Comparison of ENCODE assay signal across 21 cellular contexts in the genomic region with DNA sequence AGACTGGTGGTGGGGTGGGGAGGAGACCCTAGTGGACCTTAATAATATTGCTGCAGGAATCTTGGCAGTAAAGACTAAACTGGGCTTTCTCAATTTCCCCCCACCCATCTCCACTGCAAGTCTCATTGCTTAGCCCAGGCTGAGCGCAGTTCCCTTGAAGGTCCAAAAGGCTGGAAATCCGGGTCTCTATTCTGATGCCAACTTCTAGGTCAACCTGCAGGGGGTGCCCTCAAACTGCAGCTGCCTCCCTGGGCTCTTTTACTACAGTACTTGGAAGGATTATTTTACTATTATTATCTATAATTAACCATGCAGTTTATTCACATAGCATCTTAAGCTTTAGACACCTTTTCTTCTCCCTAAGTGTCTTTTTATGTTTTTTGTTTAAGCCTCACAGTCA.
A peak's percentile ranks its signal among the peaks of the same experiment; 100 is the strongest.
DNase-seq lines count a peak whose midpoint lies in the region; TF ChIP-seq lines count a peak whose summit lies in the region.
"Had no signal": no experiment of that assay in that cellular context is flagged by ENCODE, and none has a peak within 500 bp of the region (broad histone marks: within the 10 kb centered on the region; RNA-seq: fewer than 3 reads in every experiment).

No MANE protein-coding gene starts in this region.

- H3K4me2 ChIP-seq in OCI-LY1 (ENCODE audit: low read length) = no peak overlapping the region

- no peaks in the 10 kb centered on the region for H3K4me1 ChIP-seq in breast epithelium
- H3K4me1 ChIP-seq in OCI-LY1 (ENCODE audit: insufficient read depth, low read length, severe bottlenecking) = no peaks in the 10 kb centered on the region
- H3K4me1 ChIP-seq: esophagus muscularis mucosa, lower lobe of right lung, SJCRH30, upper lobe of right lung had no signal

- H3K9ac ChIP-seq in OCI-LY1 (ENCODE audit: low read length) = no peak overlapping the region

- BruUV-seq in MCF 10A (replicated peaks; lab: Mats Ljungman, UMichigan) = no TSS peak

- POLR2A ChIA-PET in MCF 10A (lab: Yijun Ruan, JAX) = no interaction called here

- H3K9me3 Mint-ChIP-seq in MCF 10A (ENCODE audit: unreplicated experiment) (no peaks in the 10 kb centered on the region), type B pancreatic cell (no peaks in the 10 kb centered on the region)
- H3K9me3 Mint-ChIP-seq in activated naive CD8-positive, alpha-beta T cell treated with anti-CD3 and anti-CD28 coated beads for 36 hours = no peaks in the 10 kb centered on the region
- H3K9me3 Mint-ChIP-seq: CD4-positive, alpha-beta T cell; T-helper 2 cell treated with Interferon-gamma antibody and Interleukin-4, amounts not matched to agents 5 μg/mL and 100 μg/mL, for 36 hours had no signal

- no peaks in the 10 kb centered on the region for H3K36me3 ChIP-seq in breast epithelium
- no peaks in the 10 kb centered on the region for H3K36me3 ChIP-seq in OCI-LY1 (ENCODE audit: insufficient read depth, low read length)
- H3K36me3 ChIP-seq: esophagus muscularis mucosa, lower lobe of right lung, ovary, SJCRH30, upper lobe of right lung had no signal

- H3K27ac Mint-ChIP-seq in MCF 10A (ENCODE audit: low read depth, unreplicated experiment) (no peak overlapping the region), type B pancreatic cell (no peak overlapping the region)
- H3K27ac Mint-ChIP-seq in activated naive CD8-positive, alpha-beta T cell treated with anti-CD3 and anti-CD28 coated beads for 36 hours = no peak overlapping the region
- H3K27ac Mint-ChIP-seq: activated CD8-positive, alpha-beta memory T cell treated with anti-CD3 and anti-CD28 coated beads, Interleukin-2, amount 10 ng/mL, durations not matched to agents 7 days and 5 days; CD4-positive, alpha-beta T cell; T-helper 2 cell treated with Interferon-gamma antibody and Interleukin-4, amounts not matched to agents 5 μg/mL and 100 μg/mL, for 36 hours had no signal

- no peak overlapping the region for H3K4me3 Mint-ChIP-seq in MCF 10A (ENCODE audit: unreplicated experiment)
- H3K4me3 Mint-ChIP-seq in type B pancreatic cell = no peak overlapping the region
- no peak overlapping the region for H3K4me3 Mint-ChIP-seq in activated naive CD8-positive, alpha-beta T cell treated with anti-CD3 and anti-CD28 coated beads for 36 hours
- H3K4me3 Mint-ChIP-seq: activated CD8-positive, alpha-beta memory T cell treated with anti-CD3 and anti-CD28 coated beads, Interleukin-2, amount 10 ng/mL, durations not matched to agents 7 days and 5 days; CD4-positive, alpha-beta T cell; T-helper 2 cell treated with Interferon-gamma antibody and Interleukin-4, amounts not matched to agents 5 μg/mL and 100 μg/mL, for 36 hours had no signal

- H3F3A ChIP-seq in OCI-LY1 (ENCODE audit: insufficient read depth, low read length) = no peaks in the 10 kb centered on the region

- no peak overlapping the region for H3K4me3 ChIP-seq in breast epithelium
- H3K4me3 ChIP-seq in OCI-LY1 (ENCODE audit: low read depth, low read length, poor library complexity, severe bottlenecking) = no peak overlapping the region
- no peak overlapping the region for H3K4me3 ChIP-seq in epithelial cell of proximal tubule (ENCODE audit: low read depth, low read length)
- H3K4me3 ChIP-seq: esophagus muscularis mucosa, lower lobe of right lung, ovary, SJCRH30, upper lobe of right lung had no signal

- H3K4me1 Mint-ChIP-seq in MCF 10A (ENCODE audit: insufficient read depth, unreplicated experiment) (peaks cover 6% of the 10 kb centered on the region), type B pancreatic cell (ENCODE audit: unreplicated experiment) (peaks cover 37% of the 10 kb centered on the region)
- H3K4me1 Mint-ChIP-seq in activated naive CD8-positive, alpha-beta T cell treated with anti-CD3 and anti-CD28 coated beads for 36 hours = no peaks in the 10 kb centered on the region
- H3K4me1 Mint-ChIP-seq: activated CD8-positive, alpha-beta memory T cell treated with anti-CD3 and anti-CD28 coated beads, Interleukin-2, amount 10 ng/mL, durations not matched to agents 7 days and 5 days had no signal

- H3K27me3 Mint-ChIP-seq in MCF 10A (ENCODE audit: insufficient read depth, unreplicated experiment) (no peaks in the 10 kb centered on the region), type B pancreatic cell (no peaks in the 10 kb centered on the region)
- H3K27me3 Mint-ChIP-seq in activated naive CD8-positive, alpha-beta T cell treated with anti-CD3 and anti-CD28 coated beads for 36 hours = no peaks in the 10 kb centered on the region
- H3K27me3 Mint-ChIP-seq: activated CD8-positive, alpha-beta memory T cell treated with anti-CD3 and anti-CD28 coated beads, Interleukin-2, amount 10 ng/mL, durations not matched to agents 7 days and 5 days; CD4-positive, alpha-beta T cell had no signal

- H3K9me3 ChIP-seq in breast epithelium (no peaks in the 10 kb centered on the region), OCI-LY1 (ENCODE audit: low read length) (no peaks in the 10 kb centered on the region)
- H3K9me3 ChIP-seq: esophagus muscularis mucosa, lower lobe of right lung, ovary, SJCRH30, upper lobe of right lung had no signal

- intact Hi-C loops in MCF 10A (cut with micrococcal nuclease) = no loop called here
- intact Hi-C loops in breast epithelium (cut with DNase I; ENCODE audit: low total_unique reads) = loop anchor here (5.0 kb wide), 1 partner anchor 984 kb away; no protein-coding TSS in a partner anchor

- no peaks in the 10 kb centered on the region for H3K9me2 ChIP-seq in OCI-LY1 (ENCODE audit: low read depth, low read length)

- H3K27ac ChIP-seq in breast epithelium (no peak overlapping the region), OCI-LY1 (ENCODE audit: low read depth, low read length, poor library complexity, severe bottlenecking) (no peak overlapping the region)
- H3K27ac ChIP-seq: esophagus muscularis mucosa, lower lobe of right lung, ovary, SJCRH30, upper lobe of right lung had no signal

- CTCF ChIA-PET in MCF 10A (lab: Yijun Ruan, JAX) = interaction anchor here (0.6 kb wide), 1 partner anchor 18 kb away, joined by 3 read pairs; no protein-coding TSS in a partner anchor

- TF ChIP-seq POLR2A in breast epithelium (IDR thresholded peaks at IDR 0.05) = no peak

- TF ChIP-seq CTCF in MCF 10A (IDR thresholded peaks at IDR 0.05; ENCODE audit: unreplicated experiment) (peak; percentile 13), breast epithelium (IDR thresholded peaks at IDR 0.05) (no peak), OCI-LY1 (IDR thresholded peaks at IDR 0.05; ENCODE audit: low read length) (0 out of 2 replicates have a peak, but pooled peaks have one; percentile 13), epithelial cell of proximal tubule (conservative IDR thresholded peaks at IDR 0.05; ENCODE audit: low read depth, low read length) (peak; percentile 46), type B pancreatic cell (conservative IDR thresholded peaks at IDR 0.05) (peak; percentile 37)

- H3K36me3 Mint-ChIP-seq in MCF 10A (ENCODE audit: insufficient read depth, unreplicated experiment) (no peaks in the 10 kb centered on the region), type B pancreatic cell (peaks cover 4% of the 10 kb centered on the region)
- H3K36me3 Mint-ChIP-seq in activated naive CD8-positive, alpha-beta T cell treated with anti-CD3 and anti-CD28 coated beads for 36 hours = no peaks in the 10 kb centered on the region
- H3K36me3 Mint-ChIP-seq: activated CD8-positive, alpha-beta memory T cell treated with anti-CD3 and anti-CD28 coated beads, Interleukin-2, amount 10 ng/mL, durations not matched to agents 7 days and 5 days had no signal

- H3K79me2 ChIP-seq in OCI-LY1 (ENCODE audit: insufficient read depth, low read length) = no peaks in the 10 kb centered on the region

- no peaks in the 10 kb centered on the region for H3K27me3 ChIP-seq in breast epithelium
- H3K27me3 ChIP-seq in OCI-LY1 (ENCODE audit: insufficient read depth, low read length) = no peaks in the 10 kb centered on the region
- H3K27me3 ChIP-seq: esophagus muscularis mucosa, ovary, SJCRH30, upper lobe of right lung had no signal

- H4K20me1 ChIP-seq in OCI-LY1 (ENCODE audit: insufficient read depth, low read length) = no peaks in the 10 kb centered on the region

- DNase-seq in MCF 10A (ENCODE audit: unreplicated experiment) = peak; percentile 18
- DNase-seq in breast epithelium (ENCODE audit: low spot score in 2 of 2) = no peak
- DNase-seq in epithelial cell of proximal tubule (ENCODE audit: low read depth) = no peak
- DNase-seq in type B pancreatic cell (ENCODE audit: extremely low spot score, unreplicated experiment) = no peak
- DNase-seq in T-helper 2 cell = no peak
- DNase-seq in UCSD-AML1 (lab: John Stamatoyannopoulos, UW; ENCODE audit: unreplicated experiment) = no peak
- DNase-seq in activated naive CD8-positive, alpha-beta T cell treated with anti-CD3 and anti-CD28 coated beads for 36 hours = no peak
- DNase-seq: activated CD4-positive, CD25-positive, alpha-beta regulatory T cell treated with anti-CD3 and anti-CD28 coated beads, Interleukin-2, amount 50 U/mL, for 72 hours; activated CD8-positive, alpha-beta memory T cell treated with anti-CD3 and anti-CD28 coated beads, Interleukin-2, amount 10 ng/mL, durations not matched to agents 7 days and 5 days; CD4-positive, alpha-beta T cell; DMS79; glutamatergic neuron; IMR-90; lower lobe of right lung; NCI-H526; ovary; SJCRH30; upper lobe of right lung had no signal

- no peak overlapping the region for H2AFZ ChIP-seq in OCI-LY1 (ENCODE audit: low read length)

Comparison
In these comparisons a context has a peak if more than half of its experiments do, and no peak if none do; other contexts are left out.
1. CTCF ChIP-seq: peak in MCF 10A (single experiment), OCI-LY1 (single experiment), epithelial cell of proximal tubule (single experiment) and type B pancreatic cell (single experiment); none in breast epithelium (0 of 3).